9 cellular contexts compared by ENCODE assay signal in genomic region chr11:115193931-115194797, GRCh38.
DNase-seq lines count a peak whose midpoint lies in the region; ATAC-seq and TF ChIP-seq lines count a peak whose summit lies in the region.
"Had no signal": no experiment of that assay in that cellular context is flagged by ENCODE, and none has a peak within 500 bp of the region (broad histone marks: within the 10 kb centered on the region; RNA-seq: fewer than 3 reads in every experiment).

No MANE protein-coding gene starts in this region.

- CTCF ChIA-PET in PC-9 (lab: Charles Lee): no interaction called here

- no TSS peak for BruUV-seq in PC-9 (replicated peaks; lab: Mats Ljungman, UMichigan)

- POLR2A ChIA-PET in PC-9 (lab: Charles Lee; ENCODE audit: unreplicated experiment): no interaction called here

- no peak overlapping the region for H3K4me3 ChIP-seq in PC-9

- ATAC-seq in GM18517 (IDR thresholded peaks at IDR 0.05; ENCODE audit: unreplicated experiment) (peak; percentile 69), GM21367 (IDR thresholded peaks at IDR 0.05; ENCODE audit: unreplicated experiment) (peak; percentile 76), HG03460 (IDR thresholded peaks at IDR 0.05; ENCODE audit: unreplicated experiment) (peak; percentile 56), GM21737 (IDR thresholded peaks at IDR 0.05; ENCODE audit: unreplicated experiment) (no peak)

- peaks cover 46% of the 10 kb centered on the region for H3K27me3 ChIP-seq in PC-9 (ENCODE audit: insufficient read depth, low read depth)

- no peak overlapping the region for H3K27ac ChIP-seq in PC-9

- peaks cover 4% of the 10 kb centered on the region; the same call in 1 of the 2 replicates for H4K20me1 ChIP-seq in PC-9 (ENCODE audit: insufficient read depth)

- no peaks in the 10 kb centered on the region for H3F3A ChIP-seq in PC-9 (ENCODE audit: insufficient read depth, low read depth)

- no peak overlapping the region for H2AFZ ChIP-seq in PC-9

- H3K36me3 ChIP-seq in PC-9 (ENCODE audit: low read depth): no peaks in the 10 kb centered on the region

- H3K9me3 ChIP-seq in PC-9 (ENCODE audit: insufficient read depth, low read depth): no peaks in the 10 kb centered on the region

- H3K79me2 ChIP-seq in PC-9 (ENCODE audit: low read depth): no peaks in the 10 kb centered on the region

- H3K4me1 ChIP-seq in PC-9 (replicated peaks; ENCODE audit: insufficient read depth): no peaks in the 10 kb centered on the region

- no peaks in the 10 kb centered on the region for H3K9me2 ChIP-seq in PC-9 (ENCODE audit: insufficient read depth)

- peak; percentile 23 for DNase-seq in epidermal melanocyte (ENCODE audit: insufficient read length, low spot score)
- no peak for DNase-seq in pons (ENCODE audit: low spot score)
- DNase-seq in GF-D8 (lab: John Stamatoyannopoulos, UW): no peak
- no peak for DNase-seq in PC-9
- DNase-seq: T-helper 9 cell had no signal

- no peak for TF ChIP-seq CTCF in PC-9 (conservative IDR thresholded peaks at IDR 0.05)

- intact Hi-C loops in PC-9 (cut with micrococcal nuclease; ENCODE audit: unreplicated experiment): no loop called here

- no peak overlapping the region for H3K4me2 ChIP-seq in PC-9
